8 cellular contexts compared by ENCODE assay signal in genomic region chr7:81470084-81470723, GRCh38.
DNase-seq lines count a peak whose midpoint lies in the region; ATAC-seq lines count a peak whose summit lies in the region.

No MANE protein-coding gene starts in this region.

- POLR2A ChIA-PET in naive thymus-derived CD4-positive, alpha-beta T cell (lab: Charles Lee), result no interaction called here

- H3K9me3 ChIP-seq in naive thymus-derived CD4-positive, alpha-beta T cell (ENCODE audit: control insufficient read depth in 2 of 3, low read length in 3 of 3), result no peaks in the 10 kb centered on the region

- H3K9me3 Mint-ChIP-seq in naive thymus-derived CD4-positive, alpha-beta T cell, result peaks cover 0 to 6% (median 0%) of the 10 kb centered on the region in 11 donors
- no peaks in the 10 kb centered on the region for H3K9me3 Mint-ChIP-seq in T-helper 2 cell treated with Interferon-gamma antibody and Interleukin-4, amounts not matched to agents 5 μg/mL and 100 μg/mL, for 36 hours

- H3K36me3 ChIP-seq in naive thymus-derived CD4-positive, alpha-beta T cell (ENCODE audit: control insufficient read depth in 2 of 3, insufficient read depth in 3 of 3, low read length in 3 of 3), result no peaks in the 10 kb centered on the region

- H3K27me3 ChIP-seq in naive thymus-derived CD4-positive, alpha-beta T cell (ENCODE audit: control insufficient read depth in 2 of 2, insufficient read depth in 2 of 2, low read length in 2 of 2), result no peaks in the 10 kb centered on the region

- no peaks in the 10 kb centered on the region for H3K4me1 ChIP-seq in naive thymus-derived CD4-positive, alpha-beta T cell (ENCODE audit: control insufficient read depth in 2 of 2, insufficient read depth in 2 of 2, low read length in 2 of 2)

- no peak overlapping the region for H3K27ac Mint-ChIP-seq in naive thymus-derived CD4-positive, alpha-beta T cell
- H3K27ac Mint-ChIP-seq in T-helper 2 cell treated with Interferon-gamma antibody and Interleukin-4, amounts not matched to agents 5 μg/mL and 100 μg/mL, for 36 hours, result no peak overlapping the region

- H3K4me3 ChIP-seq in naive thymus-derived CD4-positive, alpha-beta T cell (ENCODE audit: low read length), result no peak overlapping the region

- CTCF ChIA-PET in naive thymus-derived CD4-positive, alpha-beta T cell (lab: Charles Lee), result no interaction called here

- intact Hi-C loops in naive thymus-derived CD4-positive, alpha-beta T cell (cut with micrococcal nuclease), result loop anchor here in 1 of 2 donors (2.0 kb wide), 1 partner anchor 771 kb away; no protein-coding TSS in a partner anchor

- DNase-seq in DMS153 treated with DMSO at 0.1 percent for 48 hours (lab: John Stamatoyannopoulos, UW; ENCODE audit: unreplicated experiment), result peak; percentile 18
- peak; percentile 71 for DNase-seq in NCI-H1436 (lab: John Stamatoyannopoulos, UW)
- peak; percentile 85 for DNase-seq in SW480 (ENCODE audit: low spot score)
- DNase-seq in fibroblast of peridontal ligament (ENCODE audit: extremely low read depth), result peak; percentile 83
- DNase-seq in naive thymus-derived CD4-positive, alpha-beta T cell, result peak in 1 of 9 donors; percentile 7
- DNase-seq in T-helper 2 cell treated with Interferon-gamma antibody and Interleukin-4, amounts not matched to agents 5 μg/mL and 100 μg/mL, for 36 hours (ENCODE audit: low spot score), result no peak

- peaks cover 0 to 1% (median 0%) of the 10 kb centered on the region in 7 donors for H3K4me1 Mint-ChIP-seq in naive thymus-derived CD4-positive, alpha-beta T cell
- no peaks in the 10 kb centered on the region for H3K4me1 Mint-ChIP-seq in T-helper 2 cell treated with Interferon-gamma antibody and Interleukin-4, amounts not matched to agents 5 μg/mL and 100 μg/mL, for 36 hours (ENCODE audit: low read depth)

- H3K4me3 Mint-ChIP-seq in naive thymus-derived CD4-positive, alpha-beta T cell, result no peak overlapping the region
- no peak overlapping the region for H3K4me3 Mint-ChIP-seq in T-helper 2 cell treated with Interferon-gamma antibody and Interleukin-4, amounts not matched to agents 5 μg/mL and 100 μg/mL, for 36 hours

- no peaks in the 10 kb centered on the region for H3K36me3 Mint-ChIP-seq in naive thymus-derived CD4-positive, alpha-beta T cell
- no peaks in the 10 kb centered on the region for H3K36me3 Mint-ChIP-seq in T-helper 2 cell treated with Interferon-gamma antibody and Interleukin-4, amounts not matched to agents 5 μg/mL and 100 μg/mL, for 36 hours (ENCODE audit: low read depth)

- H3K27ac ChIP-seq in naive thymus-derived CD4-positive, alpha-beta T cell (ENCODE audit: low read depth, low read length), result no peak overlapping the region

- H3K27me3 Mint-ChIP-seq in naive thymus-derived CD4-positive, alpha-beta T cell, result no peaks in the 10 kb centered on the region
- H3K27me3 Mint-ChIP-seq in T-helper 2 cell treated with Interferon-gamma antibody and Interleukin-4, amounts not matched to agents 5 μg/mL and 100 μg/mL, for 36 hours (ENCODE audit: low read depth), result no peaks in the 10 kb centered on the region

- ATAC-seq in GM21723 (IDR thresholded peaks at IDR 0.05; ENCODE audit: unreplicated experiment) (peak; percentile 76), HG03025 (IDR thresholded peaks at IDR 0.05; ENCODE audit: low FRiP score, unreplicated experiment) (no peak)
- peak; percentile 46 for ATAC-seq in naive thymus-derived CD4-positive, alpha-beta T cell
